In the genomic region with DNA sequence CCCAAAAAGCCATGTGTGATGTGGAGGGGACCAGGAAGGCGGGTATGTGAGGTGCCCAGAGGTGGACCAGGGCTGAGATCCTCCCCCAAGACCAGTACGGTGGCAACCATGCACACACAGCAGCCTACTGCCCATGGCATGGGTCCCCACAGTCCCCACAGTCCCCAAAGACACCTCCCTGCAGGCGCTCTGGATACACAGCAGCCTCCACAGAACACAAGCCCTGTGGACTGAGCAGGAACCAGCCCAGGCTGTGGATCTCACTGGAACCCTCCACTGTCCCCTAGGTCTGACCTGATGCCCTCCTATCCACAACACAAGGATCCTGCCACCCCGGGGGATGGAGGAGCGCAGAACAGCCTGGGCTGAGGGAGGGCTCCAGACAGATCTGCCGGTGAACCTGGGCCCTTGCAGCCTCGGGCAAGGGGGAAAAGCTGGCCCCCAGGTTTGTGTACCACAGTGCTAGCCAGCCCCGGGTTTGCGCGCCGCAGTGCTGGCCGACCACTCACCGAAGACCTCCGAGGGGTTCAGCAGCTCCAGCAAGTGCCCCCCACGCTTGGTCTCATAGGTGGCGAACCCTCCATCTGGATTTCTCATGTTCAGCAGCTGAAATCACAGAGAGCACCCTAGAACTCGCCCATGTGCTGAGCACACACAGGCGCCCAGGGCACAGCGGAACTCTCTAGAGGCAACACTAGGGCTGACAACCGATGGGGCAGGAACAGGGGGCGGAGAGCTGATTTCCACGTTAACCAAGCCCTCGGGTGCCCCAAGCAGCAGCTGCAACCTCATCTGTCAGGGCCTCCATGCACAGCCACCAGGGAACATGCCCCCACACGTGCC, we compare ENCODE assay signal across 16 cellular contexts. TPM values are rescaled to one million over a fixed set of nuclear protein-coding genes. Genes with fewer than 3 reads are reported as not detected.
DNase-seq lines count a peak whose midpoint lies in the region; ATAC-seq and TF ChIP-seq lines count a peak whose summit lies in the region.
"Had no signal": no experiment of that assay in that cellular context is flagged by ENCODE, and none has a peak within 500 bp of the region (broad histone marks: within the 10 kb centered on the region; RNA-seq: fewer than 3 reads in every experiment).

No MANE protein-coding gene starts in this region.

- TF ChIP-seq CTCF in CD14-positive monocyte (IDR thresholded peaks at IDR 0.05) (no peak), chondrocyte (IDR thresholded peaks at IDR 0.05) (no peak), mucosa of descending colon (IDR thresholded peaks at IDR 0.05) (no peak), tibial artery (IDR thresholded peaks at IDR 0.05) (no peak)

- H3K36me3 Mint-ChIP-seq in CD14-positive monocyte: peaks cover 38 to 49% of the 10 kb centered on the region in 2 donors
- H3K36me3 Mint-ChIP-seq in chondrocyte (ENCODE audit: low read depth): peaks cover 25% of the 10 kb centered on the region

- H3K27ac Mint-ChIP-seq in CD14-positive monocyte: no peak overlapping the region
- H3K27ac Mint-ChIP-seq in chondrocyte (ENCODE audit: unreplicated experiment): no peak overlapping the region

- no peak for ATAC-seq in mucosa of descending colon
- ATAC-seq: HepG2 had no signal

- H3K27ac ChIP-seq in tibial artery: no peak overlapping the region
- H3K27ac ChIP-seq: KMS-11 had no signal

- H3K9me3 Mint-ChIP-seq in CD14-positive monocyte (no peaks in the 10 kb centered on the region), chondrocyte (ENCODE audit: low read depth) (no peaks in the 10 kb centered on the region)

- no peak overlapping the region for H3K4me3 Mint-ChIP-seq in CD14-positive monocyte
- H3K4me3 Mint-ChIP-seq in chondrocyte (ENCODE audit: unreplicated experiment): no peak overlapping the region

- H3K36me3 ChIP-seq in mucosa of descending colon (ENCODE audit: low read depth): peaks cover 3% of the 10 kb centered on the region
- peaks cover 67 to 91% (median 83%) of the 10 kb centered on the region in 3 donors for H3K36me3 ChIP-seq in tibial artery

- DNase-seq in CD14-positive monocyte (ENCODE audit: low spot score): peak; percentile 46
- peak; percentile 77 for DNase-seq in chondrocyte (ENCODE audit: low spot score)
- DNase-seq in mucosa of descending colon: peak in 2 of 3 donors; percentile 11 to 36
- peak; percentile 13 to 60 for DNase-seq in tibial artery
- DNase-seq in T-helper 2 cell: no peak
- DNase-seq in NCI-H748 (lab: John Stamatoyannopoulos, UW; ENCODE audit: unreplicated experiment): no peak
- DNase-seq in NCI-H82 (lab: John Stamatoyannopoulos, UW): no peak
- DNase-seq: ACHN, NCI-H1105, NCI-H1694 treated with DMSO at 0.1 percent for 48 hours, NCI-H446, NCI-H748 treated with DMSO at 0.1 percent for 48 hours, SIG-M5 had no signal

- no peaks in the 10 kb centered on the region for H3K9me3 ChIP-seq in mucosa of descending colon
- H3K9me3 ChIP-seq in tibial artery: no peaks in the 10 kb centered on the region

- H3K4me1 Mint-ChIP-seq in CD14-positive monocyte (no peaks in the 10 kb centered on the region), chondrocyte (ENCODE audit: low read depth) (no peaks in the 10 kb centered on the region)

- intact Hi-C loops in CD14-positive monocyte (cut with micrococcal nuclease) (no loop called here), mucosa of descending colon (cut with DNase I, micrococcal nuclease) (no loop called here), tibial artery (cut with DNase I; ENCODE audit: low total_unique reads) (no loop called here)

- H3K4me3 ChIP-seq in mucosa of descending colon (no peak overlapping the region), tibial artery (no peak overlapping the region)

- H3K27me3 ChIP-seq in tibial artery: no peaks in the 10 kb centered on the region

- no peaks in the 10 kb centered on the region for H3K4me1 ChIP-seq in mucosa of descending colon (ENCODE audit: low read depth)
- no peaks in the 10 kb centered on the region for H3K4me1 ChIP-seq in tibial artery

- H3K27me3 Mint-ChIP-seq in CD14-positive monocyte (ENCODE audit: low read depth in 3 of 3) (peaks cover 0 to 3% (median 0%) of the 10 kb centered on the region in 3 donors), chondrocyte (ENCODE audit: low read depth) (no peaks in the 10 kb centered on the region)

RNA-seq across cellular contexts. Expression of a gene that starts 22.1 kb away (rescaled TPM):
- 1 to 10 TPM; 3.3 to 5.8 TPM for polyA plus RNA-seq in CD14-positive monocyte
- 14.0 to 18.5 TPM (median 14.1 TPM) in 3 replicates for total RNA-seq in chondrocyte
- total RNA-seq in mucosa of descending colon: 10 to 100 TPM in 1 of 3 donors, 1 to 10 TPM in 2; 4.6 to 10.9 (median 4.6) TPM

RNA-seq across cellular contexts. Expression of a gene that starts 22.2 kb away (rescaled TPM):
- 1 to 10 TPM; 4.1 to 4.9 TPM for polyA plus RNA-seq in CD14-positive monocyte
- total RNA-seq in chondrocyte (93.2 to 110 TPM (median 107 TPM) in 3 replicates), mucosa of descending colon (10 to 100 TPM; 72.6 to 84.8 (median 81.1) TPM)

RNA-seq across cellular contexts. Expression of a gene that starts 51.0 kb away (rescaled TPM):
- not detected for polyA plus RNA-seq in CD14-positive monocyte
- total RNA-seq in chondrocyte (1.7 to 4.1 TPM (median 1.7 TPM) in 3 replicates), mucosa of descending colon (1 to 10 TPM in 1 of 3 donors, under 1 TPM in 1, not detected in 1; 0.36 to 2.1 TPM)
- total RNA-seq: MCF 10A had no signal

Comparison
In these comparisons a context has a peak if more than half of its experiments do, and no peak if none do; other contexts are left out.
1. DNase-seq: peak in CD14-positive monocyte (single experiment), chondrocyte (single experiment), mucosa of descending colon (2 of 3) and tibial artery (2 of 2); none in T-helper 2 cell (0 of 5), NCI-H748 (single experiment) and NCI-H82 (single experiment).